ENCODE assay signal across 24 cellular contexts in genomic region chr2:28477087-28477486, GRCh38.
"Had no signal": no experiment of that assay in that cellular context is flagged by ENCODE, and none has a peak within 500 bp of the region (broad histone marks: within the 10 kb centered on the region; RNA-seq: fewer than 3 reads in every experiment).

No MANE protein-coding gene starts in this region.

- H3K4me3 Mint-ChIP-seq: dendritic cell treated with granulocyte-macrophage colony-stimulating factor and Interleukin-4, amounts not matched to agents 40 ng/mL and 50 ng/mL, for 4 days; endodermal cell; naive thymus-derived CD8-positive, alpha-beta T cell; nephron progenitor cell; stimulated activated naive CD8-positive, alpha-beta T cell treated with anti-CD3 and anti-CD28 coated beads, Interleukin-15, amount 100 ng/mL, for 72 hours had no signal

- H3K27ac Mint-ChIP-seq: dendritic cell treated with granulocyte-macrophage colony-stimulating factor and Interleukin-4, amounts not matched to agents 40 ng/mL and 50 ng/mL, for 4 days; endodermal cell; nephron progenitor cell had no signal

- FAIRE-seq: colon, pancreas, small intestine had no signal

- H3K27ac ChIP-seq: epithelial cell of prostate, gastrocnemius medialis, lower lobe of right lung, pancreas, right lobe of liver, suprapubic skin, transverse colon, vagina had no signal

- H3K9me3 ChIP-seq: gastrocnemius medialis, lower lobe of right lung, pancreas, right lobe of liver, suprapubic skin, transverse colon, vagina had no signal

- DNase-seq: effector CD8-positive, alpha-beta T cell; endodermal cell; foreskin fibroblast; gastrocnemius medialis; head of caudate nucleus; left colon; left ventricle myocardium superior; lower lobe of right lung; naive thymus-derived CD8-positive, alpha-beta T cell; nephron progenitor cell; pancreas; small intestine; stimulated activated CD4-positive, alpha-beta T cell treated with anti-CD3 and anti-CD28 coated beads, Interleukin-15, amount 100 ng/mL, for 24 hours; stimulated activated CD4-positive, alpha-beta T cell treated with anti-CD3 and anti-CD28 coated beads, Interleukin-2, amount 100 ng/mL, for 48 hours; stimulated activated naive CD4-positive, alpha-beta T cell; stimulated activated naive CD8-positive, alpha-beta T cell treated with anti-CD3 and anti-CD28 coated beads, Interleukin-15, amount 100 ng/mL, for 72 hours; transverse colon had no signal

- H3K4me1 ChIP-seq: gastrocnemius medialis, lower lobe of right lung, pancreas, right lobe of liver, suprapubic skin, transverse colon, vagina had no signal

- H3K27me3 Mint-ChIP-seq: dendritic cell treated with granulocyte-macrophage colony-stimulating factor and Interleukin-4, amounts not matched to agents 40 ng/mL and 50 ng/mL, for 4 days had no signal

- H3K27me3 ChIP-seq: gastrocnemius medialis, pancreas, right lobe of liver, suprapubic skin, transverse colon, vagina had no signal

- H3K36me3 ChIP-seq: gastrocnemius medialis, lower lobe of right lung, pancreas, right lobe of liver, suprapubic skin, transverse colon, vagina had no signal

- ATAC-seq: esophagus mucosa; gastrocnemius medialis; left colon; left ventricle myocardium superior; lower lobe of right lung; naive thymus-derived CD8-positive, alpha-beta T cell; pancreas; right lobe of liver; stimulated activated naive CD8-positive, alpha-beta T cell treated with anti-CD3 and anti-CD28 coated beads, Interleukin-15, amount 100 ng/mL, for 72 hours had no signal

- H3K4me1 Mint-ChIP-seq: endodermal cell, nephron progenitor cell had no signal

- H3K4me3 ChIP-seq: gastrocnemius medialis, lower lobe of right lung, pancreas, right lobe of liver, suprapubic skin, transverse colon, vagina had no signal

- H3K36me3 Mint-ChIP-seq: naive thymus-derived CD8-positive, alpha-beta T cell had no signal
